In the genomic region with DNA sequence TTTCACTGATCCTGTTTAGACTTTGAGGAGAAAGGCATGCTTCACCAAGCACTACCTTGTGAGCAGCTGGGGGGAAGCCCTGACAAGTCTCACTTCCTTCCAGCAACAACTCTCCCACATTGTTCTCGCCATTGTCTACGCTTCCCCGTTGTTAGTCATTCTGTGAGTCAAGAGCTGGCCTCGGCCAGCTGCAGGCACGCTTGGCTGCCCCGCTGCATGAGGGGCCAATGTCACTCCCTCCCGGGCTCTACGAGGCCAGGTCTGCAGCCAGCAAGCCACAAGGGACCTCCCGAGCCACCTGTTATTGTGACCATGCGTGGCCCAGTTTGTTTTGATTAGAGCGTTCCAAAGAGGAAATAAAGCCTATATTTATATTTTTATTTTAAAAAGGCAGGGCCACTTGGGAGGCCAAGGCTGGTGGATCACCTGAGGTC, we compare ENCODE assay signal across 8 cellular contexts.
DNase-seq lines count a peak whose midpoint lies in the region; ATAC-seq lines count a peak whose summit lies in the region.

No MANE protein-coding gene starts in this region.

- peak; percentile 98 for ATAC-seq in GM21528 (IDR thresholded peaks at IDR 0.05; ENCODE audit: low FRiP score, unreplicated experiment)
- ATAC-seq in activated T-helper 17 cell treated with anti-CD3 and anti-CD28 coated beads, Interleukin-2, amount 50 U/mL, for 72 hours (replicated peaks): peak; percentile 100

- no peaks in the 10 kb centered on the region for H3K36me3 Mint-ChIP-seq in activated T-helper 17 cell treated with anti-CD3 and anti-CD28 coated beads, Interleukin-2, amount 50 U/mL, for 72 hours (ENCODE audit: low read depth)

- H3K4me3 Mint-ChIP-seq in activated T-helper 17 cell treated with anti-CD3 and anti-CD28 coated beads, Interleukin-2, amount 50 U/mL, for 72 hours: peak overlapping the region; percentile 6

- H3K9me3 Mint-ChIP-seq in activated T-helper 17 cell treated with anti-CD3 and anti-CD28 coated beads, Interleukin-2, amount 50 U/mL, for 72 hours: no peaks in the 10 kb centered on the region

- no peaks in the 10 kb centered on the region for H3K27me3 Mint-ChIP-seq in activated T-helper 17 cell treated with anti-CD3 and anti-CD28 coated beads, Interleukin-2, amount 50 U/mL, for 72 hours

- peaks cover 10% of the 10 kb centered on the region for H3K4me1 Mint-ChIP-seq in activated T-helper 17 cell treated with anti-CD3 and anti-CD28 coated beads, Interleukin-2, amount 50 U/mL, for 72 hours

- peak; percentile 63 for DNase-seq in DMS153 (lab: John Stamatoyannopoulos, UW)
- DNase-seq in DMS153 treated with DMSO at 0.1 percent for 48 hours (lab: John Stamatoyannopoulos, UW; ENCODE audit: unreplicated experiment): no peak
- DNase-seq in HS-27A (ENCODE audit: low read depth): peak; percentile 54
- DNase-seq in medulla oblongata (ENCODE audit: extremely low spot score): peak; percentile 43
- DNase-seq in activated effector memory CD4-positive, alpha-beta T cell treated with anti-CD3 and anti-CD28 coated beads, Interleukin-2, amount 50 U/mL, for 16 hours: no peak
- DNase-seq in NCI-H446 treated with DMSO at 0.1 percent for 48 hours (lab: John Stamatoyannopoulos, UW): no peak

- H3K27ac Mint-ChIP-seq in activated T-helper 17 cell treated with anti-CD3 and anti-CD28 coated beads, Interleukin-2, amount 50 U/mL, for 72 hours: no peak overlapping the region

Comparison
In these comparisons a context has a peak if more than half of its experiments do, and no peak if none do; other contexts are left out.
1. DNase-seq: peak in DMS153 (single experiment), HS-27A (single experiment) and medulla oblongata (single experiment); none in DMS153 treated with DMSO at 0.1 percent for 48 hours (single experiment), activated effector memory CD4-positive, alpha-beta T cell treated with anti-CD3 and anti-CD28 coated beads, Interleukin-2, amount 50 U/mL, for 16 hours (single experiment) and NCI-H446 treated with DMSO at 0.1 percent for 48 hours (single experiment).